10 cellular contexts compared by ENCODE assay signal in genomic region chr12:13173012-13173441, GRCh38. TPM values are rescaled to one million over a fixed set of nuclear protein-coding genes. Genes with fewer than 3 reads are reported as not detected.
DNase-seq lines count a peak whose midpoint lies in the region; ATAC-seq, FAIRE-seq and TF ChIP-seq lines count a peak whose summit lies in the region.
"Had no signal": no experiment of that assay in that cellular context is flagged by ENCODE, and none has a peak within 500 bp of the region (broad histone marks: within the 10 kb centered on the region; RNA-seq: fewer than 3 reads in every experiment).

No MANE protein-coding gene starts in this region.

- H3K27ac ChIP-seq in GM12878 (ENCODE audit: control insufficient read depth, insufficient read depth) (peak overlapping the region; percentile 18; the same call in 1 of the 2 replicates), smooth muscle cell (ENCODE audit: low read depth) (peak overlapping the region; percentile 93)

- H3K79me2 ChIP-seq in GM12878 (ENCODE audit: control insufficient read depth, insufficient read depth, low read length) (no peaks in the 10 kb centered on the region), smooth muscle cell (ENCODE audit: low read depth) (no peaks in the 10 kb centered on the region)

- H3K9ac ChIP-seq in GM12878 (ENCODE audit: control insufficient read depth, insufficient read depth, low read length) (no peak overlapping the region; the same call in 1 of the 2 replicates), smooth muscle cell (ENCODE audit: low read depth) (peak overlapping the region; percentile 53)

- RAD21 ChIA-PET in GM12878 (lab: Charles Lee; ENCODE audit: unreplicated experiment), result no interaction called here

- H4K20me1 ChIP-seq in GM12878 (ENCODE audit: control insufficient read depth, insufficient read depth) (no peaks in the 10 kb centered on the region), smooth muscle cell (ENCODE audit: low read depth) (no peaks in the 10 kb centered on the region)

- TF ChIP-seq POLR2A in GM12878 (IDR thresholded peaks at IDR 0.05; ENCODE audit: low read depth, low read length) (no peak), lower leg skin (IDR thresholded peaks at IDR 0.05) (no peak)

- CTCF ChIA-PET in GM12878 (lab: Yijun Ruan, JAX), result interaction anchor here (0.6 kb wide), 1 partner anchor 436 kb away, joined by 3 read pairs; no protein-coding TSS in a partner anchor

- 37% methylated on average over 5 of the region's 5 CpGs for WGBS in GM12878 (ENCODE audit: insufficient coverage, insufficient replicate concordance, low lambda C conversion rate, missing lambda C conversion rate)
- 24% methylated on average over 5 of the region's 5 CpGs for WGBS in smooth muscle cell (ENCODE audit: low lambda C conversion rate)
- 42 to 44% methylated on average over 5 of the region's 5 CpGs for WGBS in lower leg skin, 2 donors

- TF ChIP-seq RAD21 in GM12878 (IDR thresholded peaks at IDR 0.05; ENCODE audit: insufficient read depth, low read depth, low read length), result no peak

- SMC1A ChIA-PET in GM12878 (lab: Charles Lee; ENCODE audit: uncharacterized antibody, unreplicated experiment), result interaction anchor here (0.7 to 1.2 kb wide), 3 partner anchors 8 to 73 kb away, joined by 3 read pairs; no protein-coding TSS in a partner anchor

- H2AFZ ChIP-seq in GM12878 (ENCODE audit: control insufficient read depth, low read depth, low read length) (no peak overlapping the region), smooth muscle cell (ENCODE audit: low read depth) (peak overlapping the region; percentile 2)

- TF ChIP-seq CTCF in GM12878 (IDR thresholded peaks at IDR 0.05 in 2 of 3, conservative IDR thresholded peaks at IDR 0.05 in 1 of 3; ENCODE audit: control insufficient read depth in 2 of 3, extremely low read depth in 1 of 3, insufficient read depth in 1 of 3, low read depth in 3 of 3, low read length in 3 of 3) (no peak), smooth muscle cell (IDR thresholded peaks at IDR 0.05; ENCODE audit: borderline replicate concordance, insufficient read depth, poor library complexity, severe bottlenecking) (no peak), lower leg skin (IDR thresholded peaks at IDR 0.05) (no peak)

- no TSS peak for BruUV-seq in GM12878 (replicated peaks; lab: Mats Ljungman, UMichigan)

- ATAC-seq in GM12878, result no peak
- ATAC-seq in left ventricle myocardium superior, result peak; percentile 88
- no peak for ATAC-seq in HG03520 (IDR thresholded peaks at IDR 0.05; ENCODE audit: unreplicated experiment)
- ATAC-seq in GM21526 (IDR thresholded peaks at IDR 0.05; ENCODE audit: low FRiP score, unreplicated experiment), result no peak

- POLR2A ChIA-PET in GM12878 (lab: Charles Lee), result interaction anchor here (0.6 kb wide), 1 partner anchor 786 kb away, joined by 3 read pairs; no protein-coding TSS in a partner anchor

- H3K36me3 ChIP-seq in GM12878 (ENCODE audit: control insufficient read depth in 2 of 2, insufficient read depth in 2 of 2, low read length in 1 of 2) (no peaks in the 10 kb centered on the region), smooth muscle cell (ENCODE audit: low read depth) (no peaks in the 10 kb centered on the region)

- TF ChIP-seq EP300 in GM12878 (IDR thresholded peaks at IDR 0.05; ENCODE audit: borderline replicate concordance in 1 of 2, control insufficient read depth in 1 of 2, low read depth in 2 of 2, low read length in 2 of 2), result no peak

- no peak overlapping the region for H3K4me3 ChIP-seq in GM12878
- H3K4me3 ChIP-seq in smooth muscle cell, result no peak overlapping the region
- H3K4me3 ChIP-seq in lower leg skin (ENCODE audit: low read depth, poor library complexity, severe bottlenecking), result no peak overlapping the region
- H3K4me3 ChIP-seq: testis had no signal

- H3K27me3 ChIP-seq in GM12878 (replicated peaks in 1 of 2; ENCODE audit: control insufficient read depth in 2 of 2, insufficient read depth in 2 of 2, low read length in 1 of 2), result peaks cover 3 to 13% of the 10 kb centered on the region in 2 experiments; a peak in 3 of 4 replicates
- H3K27me3 ChIP-seq in smooth muscle cell (ENCODE audit: low read depth), result no peaks in the 10 kb centered on the region
- H3K27me3 ChIP-seq: testis had no signal

- H3K4me2 ChIP-seq in GM12878 (ENCODE audit: control insufficient read depth, insufficient read depth), result peak overlapping the region; percentile 74
- peak overlapping the region; percentile 60 for H3K4me2 ChIP-seq in smooth muscle cell

- in situ Hi-C loops in GM12878 (cut with MboI), result no loop called here

- H3K9me3 ChIP-seq in GM12878 (replicated peaks; ENCODE audit: control insufficient read depth, insufficient read depth, low read length), result no peaks in the 10 kb centered on the region
- no peaks in the 10 kb centered on the region for H3K9me3 ChIP-seq in smooth muscle cell (replicated peaks; ENCODE audit: low read depth)
- H3K9me3 ChIP-seq: testis had no signal

- peak; percentile 86 for DNase-seq in HCEC 1CT
- no peak for DNase-seq in GM12878 (ENCODE audit: low read depth, low spot score)
- no peak for DNase-seq in left ventricle myocardium superior
- DNase-seq in smooth muscle cell (lab: John Stamatoyannopoulos, UW; ENCODE audit: unreplicated experiment), result no peak
- no peak for DNase-seq in NOMO-1 (lab: John Stamatoyannopoulos, UW; ENCODE audit: unreplicated experiment in 2 of 2)
- no peak for DNase-seq in lower leg skin (ENCODE audit: low spot score in 2 of 2)
- DNase-seq: NCI-H187 treated with DMSO at 0.1 percent for 48 hours had no signal

- H3K4me1 ChIP-seq in GM12878 (ENCODE audit: control insufficient read depth, insufficient read depth, low read length) (peaks cover 23% of the 10 kb centered on the region), smooth muscle cell (ENCODE audit: low read depth) (peaks cover 41% of the 10 kb centered on the region)
- H3K4me1 ChIP-seq: testis had no signal

- FAIRE-seq in GM12878 (lab: Jason Lieb, UNC), result no peak

- peaks cover 19% of the 10 kb centered on the region for H3F3A ChIP-seq in smooth muscle cell (ENCODE audit: low read depth)

- intact Hi-C loops in GM12878 (cut with micrococcal nuclease; ENCODE audit: unreplicated experiment) (loop anchor here (5.0 kb wide), 1 partner anchor 76 kb away; no protein-coding TSS in a partner anchor), left ventricle myocardium superior (cut with micrococcal nuclease) (no loop called here), lower leg skin (cut with DNase I; ENCODE audit: low total_unique reads) (no loop called here)

TF ChIP-seq in GM12878, 131 proteins besides CTCF, POLR2A, EP300 and RAD21 (continues in another document):
- TF ChIP-seq CBFB (IDR thresholded peaks at IDR 0.05; ENCODE audit: low read depth) (no peak), CUX1 (IDR thresholded peaks at IDR 0.05; ENCODE audit: insufficient replicate concordance, low read depth, low read length) (no peak)

RNA-seq across cellular contexts. Expression of gene EMP1, which starts 23.5 kb away (rescaled TPM):
- not detected in 2 replicates for total RNA-seq in GM12878 (2013; cell fraction: nucleolus; rRNA removed)
- total RNA-seq in GM12878 (2014; rRNA removed) (0.33 and 0.73 TPM in 2 replicates), GM12878 (2014; rRNA removed; fragmentation: Illumina TruSeq; extraction: Trizol) (0.09 and 0.28 TPM in 2 replicates), GM12878 (2021) (0.58 and 0.90 TPM in 2 replicates), left ventricle myocardium superior (76.8 TPM), smooth muscle cell (52.0 and 53.0 TPM in 2 replicates), lower leg skin (100 to 1,000 TPM; 237 to 838 (median 402) TPM)
- polyA plus RNA-seq in GM12878 (2011; ENCODE audit: low read depth), result 0.24 TPM
- polyA plus RNA-seq in GM12878 (2011; rRNA removed) (not detected in 2 replicates), GM12878 (2014; fragmentation: Illumina TruSeq; extraction: Trizol) (0.25 and 0.54 TPM in 2 replicates), GM12878 (2014; fragmentation: Nextera tagmentation; extraction: Ambion mirVana) (under 1 TPM; 0.10 to 0.20 TPM), GM12878 (2014; rRNA removed) (0.37 and 0.61 TPM in 2 replicates), GM12878 (2016; fragmentation: Nextera tagmentation; extraction: Ambion mirVana) (under 1 TPM; 0.24 to 0.25 TPM), smooth muscle cell (13.2 and 34.8 TPM in 2 replicates)
- not detected in 2 replicates for polyA plus RNA-seq in GM12878 (2011; cell fraction: cytosol; rRNA removed)
- not detected in 2 replicates for polyA plus RNA-seq in GM12878 (2011; cell fraction: nucleus; rRNA removed)
- 0.25 and 0.30 TPM in 2 replicates for polyA plus RNA-seq in GM12878 (2012)
- not detected in 2 replicates for polyA minus RNA-seq in GM12878 (2011; rRNA and poly(A)+ RNA removed)
- polyA minus RNA-seq in GM12878 (2011; cell fraction: cytosol; rRNA and poly(A)+ RNA removed), result 3.1 TPM in 1 of 2 replicates, not detected in the other
- not detected in 2 replicates for polyA minus RNA-seq in GM12878 (2011; cell fraction: nucleus; rRNA and poly(A)+ RNA removed)

Comparison
In these comparisons a context has a peak if more than half of its experiments do, and no peak if none do; other contexts are left out.
1. RNA of gene EMP1, which starts 23.5 kb away (total RNA-seq): 237 to 838 TPM in lower leg skin, 76.8 TPM in left ventricle myocardium superior (single experiment) and 52.0 to 53.0 TPM in smooth muscle cell; 0.09 to 0.90 TPM in GM12878; every median in the first group is over 10 times any median in the second.